3 cellular contexts compared by ENCODE assay signal in genomic region chr5:144703776-144704175, GRCh38.
TF ChIP-seq lines count a peak whose summit lies in the region.

No MANE protein-coding gene starts in this region.

TF ChIP-seq in HepG2, 621 proteins besides CTCF, POLR2A, EP300 and RAD21:
- TF ChIP-seq MAFK (conservative IDR thresholded peaks at IDR 0.05 in 1 of 2, IDR thresholded peaks at IDR 0.05 in 1 of 2; ENCODE audit: low read length in 2 of 2), result peak; percentile 35 to 68; a peak in 3 of 4 replicates
- TF ChIP-seq SP4 (CRISPR knock-in tag; IDR thresholded peaks at IDR 0.05), result no peak
- TF ChIP-seq NCOA1 (CRISPR knock-in tag; IDR thresholded peaks at IDR 0.05), result no peak
- TF ChIP-seq NFKBIZ (CRISPR knock-in tag; IDR thresholded peaks at IDR 0.05), result no peak
TF ChIP-seq in HepG2: peak in this region for 1.

TF ChIP-seq in A549, 52 proteins besides CTCF, POLR2A, EP300 and RAD21 (continued from another document):
- no peak for TF ChIP-seq PHF8 (IDR thresholded peaks at IDR 0.05; ENCODE audit: borderline replicate concordance, low read depth)
TF ChIP-seq in A549: peak in this region for 1.

TF ChIP-seq in IMR-90, 13 proteins besides CTCF, POLR2A, EP300 and RAD21 (continued from another document):
- no peak for TF ChIP-seq BHLHE40 (IDR thresholded peaks at IDR 0.05; ENCODE audit: low read depth, low read length)
- no peak for TF ChIP-seq NFE2L2 (IDR thresholded peaks at IDR 0.05; ENCODE audit: low read depth, low read length)
- TF ChIP-seq RCOR1 (IDR thresholded peaks at IDR 0.05; ENCODE audit: insufficient replicate concordance, low read length), result no peak
